Comparison of ENCODE assay signal across 31 cellular contexts in the genomic region with DNA sequence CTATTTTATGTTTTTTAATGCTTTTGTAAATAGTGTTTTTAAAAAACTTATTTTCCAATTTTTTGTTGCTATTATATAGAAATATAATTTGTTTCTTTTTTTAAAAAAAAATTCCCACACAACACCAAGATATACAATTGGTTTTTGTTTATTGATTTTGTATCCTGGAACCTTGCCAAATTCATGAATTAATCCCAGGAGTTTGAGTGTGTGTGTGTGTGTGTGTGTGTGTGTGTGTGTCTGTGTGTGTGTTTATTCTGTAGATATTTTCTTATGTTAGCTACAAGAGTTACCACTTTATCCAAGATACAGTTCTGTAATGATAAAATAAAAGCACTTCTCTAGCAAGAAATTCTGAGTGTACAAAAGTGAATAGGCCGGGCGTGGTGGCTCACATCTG. TPM values are rescaled to one million over a fixed set of nuclear protein-coding genes. Genes with fewer than 3 reads are reported as not detected.
"Had no signal": no experiment of that assay in that cellular context is flagged by ENCODE, and none has a peak within 500 bp of the region (broad histone marks: within the 10 kb centered on the region; RNA-seq: fewer than 3 reads in every experiment).

No MANE protein-coding gene starts in this region.

- H3K36me3 ChIP-seq: lower lobe of right lung, pancreas, prostate gland, spleen, tibial nerve, uterus had no signal

- H3K9me3 ChIP-seq: pancreas, prostate gland, tibial nerve, uterus had no signal

- H3K4me3 Mint-ChIP-seq: naive thymus-derived CD8-positive, alpha-beta T cell; nephron; neural crest cell; stimulated activated effector memory CD8-positive, alpha-beta T cell treated with anti-CD3 and anti-CD28 coated beads, Interleukin-12 subunit alpha, Interleukin-12 subunit beta, amount 100 ng/mL, for 72 hours; stimulated activated naive CD8-positive, alpha-beta T cell treated with anti-CD3 and anti-CD28 coated beads, Interleukin-15, Interleukin-2, amounts not matched to agents 100 ng/mL and 50 ng/mL, for 24 hours; type B pancreatic cell had no signal

- H3K27me3 ChIP-seq: pancreas, tibial nerve, uterus had no signal

- H3K4me1 Mint-ChIP-seq: naive thymus-derived CD8-positive, alpha-beta T cell; neural crest cell; stimulated activated effector memory CD8-positive, alpha-beta T cell treated with anti-CD3 and anti-CD28 coated beads, Interleukin-12 subunit alpha, Interleukin-12 subunit beta, amount 100 ng/mL, for 72 hours had no signal

- H3K4me1 ChIP-seq: lower lobe of right lung, pancreas, prostate gland, spleen, tibial nerve, uterus had no signal

- H3K36me3 Mint-ChIP-seq: stimulated activated effector memory CD8-positive, alpha-beta T cell treated with anti-CD3 and anti-CD28 coated beads, Interleukin-12 subunit alpha, Interleukin-12 subunit beta, amount 100 ng/mL, for 72 hours; type B pancreatic cell had no signal

- DNase-seq: islet precursor cell; lower lobe of right lung; mammary epithelial cell; mesenchymal stem cell; nucleus accumbens; retina; right cardiac atrium; small intestine; spleen; stimulated activated CD4-positive, alpha-beta T cell treated with anti-CD3 and anti-CD28 coated beads, Interleukin-4, amount 100 ng/mL, for 24 hours; stimulated activated naive CD4-positive, alpha-beta T cell; uterus had no signal

- H3K27ac Mint-ChIP-seq: naive thymus-derived CD8-positive, alpha-beta T cell; nephron; stimulated activated effector memory CD8-positive, alpha-beta T cell treated with anti-CD3 and anti-CD28 coated beads, Interleukin-12 subunit alpha, Interleukin-12 subunit beta, amount 100 ng/mL, for 72 hours; stimulated activated naive CD8-positive, alpha-beta T cell treated with anti-CD3 and anti-CD28 coated beads, Interleukin-15, Interleukin-2, amounts not matched to agents 100 ng/mL and 50 ng/mL, for 24 hours; type B pancreatic cell had no signal

- H3K4me3 ChIP-seq: lower lobe of right lung, pancreas, prostate gland, spleen, tibial nerve, uterus had no signal

- H3K27ac ChIP-seq: lower lobe of right lung, pancreas, prostate gland, spleen, tibial nerve, uterus had no signal

- ATAC-seq: left lobe of liver; lower lobe of right lung; naive thymus-derived CD8-positive, alpha-beta T cell; pancreas; right cardiac atrium; sciatic nerve; stimulated activated effector memory CD8-positive, alpha-beta T cell treated with anti-CD3 and anti-CD28 coated beads, Interleukin-12 subunit alpha, Interleukin-12 subunit beta, amount 100 ng/mL, for 72 hours had no signal

- H3K9me3 Mint-ChIP-seq: stimulated activated effector memory CD8-positive, alpha-beta T cell treated with anti-CD3 and anti-CD28 coated beads, Interleukin-12 subunit alpha, Interleukin-12 subunit beta, amount 100 ng/mL, for 72 hours; type B pancreatic cell had no signal

RNA-seq across cellular contexts. Expression of a gene that starts 7.6 kb away (rescaled TPM):
- total RNA-seq: kidney epithelial cell; left lobe of liver; liver; lower lobe of right lung; mammary epithelial cell; mucosa of gallbladder; naive thymus-derived CD8-positive, alpha-beta T cell; neural crest cell; osteoblast; pancreas; right cardiac atrium; sciatic nerve; spleen; subcutaneous adipose tissue; temporal lobe; tibial nerve; ureter; uterus had no signal
- polyA plus RNA-seq: liver; mammary epithelial cell; naive thymus-derived CD8-positive, alpha-beta T cell; pancreas; right cardiac atrium; small intestine; spleen; thymus had no signal

RNA-seq across cellular contexts. Expression of a gene that starts 25.0 kb away (rescaled TPM):
- total RNA-seq: kidney epithelial cell; left lobe of liver; liver; lower lobe of right lung; mammary epithelial cell; mucosa of gallbladder; naive thymus-derived CD8-positive, alpha-beta T cell; neural crest cell; osteoblast; pancreas; right cardiac atrium; subcutaneous adipose tissue; temporal lobe; tibial nerve; ureter; uterus had no signal
- polyA plus RNA-seq: mammary epithelial cell; naive thymus-derived CD8-positive, alpha-beta T cell; pancreas; right cardiac atrium; small intestine; spleen had no signal
